ENCODE assay signal across 13 cellular contexts in the genomic region with DNA sequence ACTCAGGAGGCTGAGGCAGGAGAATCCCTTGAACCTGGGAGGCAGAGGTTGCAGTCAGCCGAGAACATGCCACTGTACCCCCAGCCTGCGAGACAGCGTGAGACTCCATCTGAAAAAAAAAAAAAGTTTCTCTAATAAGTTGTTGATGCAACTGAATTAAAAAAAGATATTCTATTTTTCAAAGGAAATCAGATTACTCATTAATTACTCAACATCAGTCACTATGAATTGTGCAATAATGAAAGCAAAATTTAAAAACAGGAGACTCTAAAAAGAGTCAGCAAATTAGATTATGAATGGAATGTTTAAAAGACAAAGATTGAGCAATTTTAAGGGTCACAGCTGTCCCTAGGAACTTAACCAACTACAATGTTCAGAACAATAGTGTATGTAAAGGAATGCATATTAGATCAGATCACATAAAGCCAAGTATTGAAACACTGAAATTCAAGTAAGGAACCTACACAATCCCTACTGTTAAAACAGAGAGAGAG.
DNase-seq lines count a peak whose midpoint lies in the region; ATAC-seq, FAIRE-seq and TF ChIP-seq lines count a peak whose summit lies in the region.
"Had no signal": no experiment of that assay in that cellular context is flagged by ENCODE, and none has a peak within 500 bp of the region (broad histone marks: within the 10 kb centered on the region; RNA-seq: fewer than 3 reads in every experiment).

No MANE protein-coding gene starts in this region.

- CTCF ChIA-PET in HepG2 (lab: Yijun Ruan, JAX; ENCODE audit: low intra/inter-chr PET ratio, low total read pairs) = no interaction called here

- 61% methylated on average over 3 of the region's 3 CpGs for WGBS in HepG2 (ENCODE audit: low lambda C conversion rate)

- TF ChIP-seq EP300 in HepG2 (IDR thresholded peaks at IDR 0.05; ENCODE audit: low read depth in 2 of 2, low read length in 2 of 2) (no peak), HepG2 (CRISPR knock-in tag; IDR thresholded peaks at IDR 0.05; ENCODE audit: borderline replicate concordance) (no peak)

- TF ChIP-seq POLR2A in NB4 (IDR thresholded peaks at IDR 0.05; ENCODE audit: extremely low read depth, insufficient read length) (no peak), HepG2 (IDR thresholded peaks at IDR 0.05; ENCODE audit: insufficient read depth in 1 of 2, low read depth in 2 of 2, low read length in 2 of 2) (no peak)

- peaks cover 37% of the 10 kb centered on the region for H3K4me1 Mint-ChIP-seq in CD14-positive monocyte
- H3K4me1 Mint-ChIP-seq: central memory CD8-positive, alpha-beta T cell had no signal

- no peak overlapping the region for H3K4me2 ChIP-seq in HepG2 (ENCODE audit: low read depth, low read length)

- ATAC-seq in HepG2 (no peak), HG02610 (IDR thresholded peaks at IDR 0.05; ENCODE audit: unreplicated experiment) (no peak), GM21825 (IDR thresholded peaks at IDR 0.05; ENCODE audit: unreplicated experiment) (no peak)

- intact Hi-C loops in CD14-positive monocyte (cut with micrococcal nuclease) = loop anchor here in 1 of 2 donors (10.0 kb wide), 1 partner anchor 60 kb away; the partner anchor contains the start of gene SLC4A7
- intact Hi-C loops in HepG2 (cut with micrococcal nuclease; ENCODE audit: unreplicated experiment) = no loop called here

- peak overlapping the region; percentile 85 to 97 (median 93) for H3K27ac Mint-ChIP-seq in CD14-positive monocyte

- peaks cover 0 to 3% (median 2%) of the 10 kb centered on the region in 3 donors for H3K27me3 Mint-ChIP-seq in CD14-positive monocyte (ENCODE audit: low read depth in 3 of 3)

- H3K9me3 Mint-ChIP-seq in CD14-positive monocyte = no peaks in the 10 kb centered on the region
- H3K9me3 Mint-ChIP-seq: central memory CD8-positive, alpha-beta T cell had no signal

- H3K27ac ChIP-seq in HepG2 (ENCODE audit: extremely low read length, insufficient read depth, low read length) = no peak overlapping the region

- no peaks in the 10 kb centered on the region for H3K27me3 ChIP-seq in HepG2 (ENCODE audit: control insufficient read depth in 1 of 2, insufficient read depth in 2 of 2, low read length in 2 of 2)

- H3K4me3 ChIP-seq in NB4 (ENCODE audit: low read depth, low read length) (no peak overlapping the region), HepG2 (replicated peaks in 1 of 3; ENCODE audit: insufficient read depth in 1 of 3, low read depth in 2 of 3, low read length in 3 of 3) (no peak overlapping the region)

- H3K4me3 Mint-ChIP-seq in CD14-positive monocyte = peak overlapping the region; percentile 57 to 64
- H3K4me3 Mint-ChIP-seq: central memory CD8-positive, alpha-beta T cell had no signal

- H4K20me1 ChIP-seq in HepG2 (ENCODE audit: insufficient read depth, low read length) = no peaks in the 10 kb centered on the region

- H3K9me3 ChIP-seq in HepG2 (ENCODE audit: low read length) = no peaks in the 10 kb centered on the region

- no peaks in the 10 kb centered on the region for H3K36me3 ChIP-seq in HepG2 (replicated peaks in 1 of 2; ENCODE audit: control insufficient read depth in 1 of 2, insufficient read depth in 2 of 2, low read length in 2 of 2)

- H3K4me1 ChIP-seq in HepG2 (ENCODE audit: insufficient read depth, low read length) = no peaks in the 10 kb centered on the region

- FAIRE-seq in HepG2 (lab: Jason Lieb, UNC) = no peak

- H3K9ac ChIP-seq in HepG2 (ENCODE audit: insufficient read depth, low read depth, low read length) = no peak overlapping the region

- no peak for DNase-seq in CD14-positive monocyte (ENCODE audit: low spot score)
- peak; percentile 12 for DNase-seq in NB4 (ENCODE audit: low read depth)
- peak; percentile 58 for DNase-seq in dermis blood vessel endothelial cell
- DNase-seq in HepG2 (ENCODE audit: low spot score) = no peak
- no peak for DNase-seq in globus pallidus (ENCODE audit: low spot score)
- no peak for DNase-seq in T-helper 2 cell
- DNase-seq: activated CD8-positive, alpha-beta memory T cell treated with anti-CD3 and anti-CD28 coated beads for 24 hours; H7; NCI-H2081 treated with DMSO at 0.1 percent for 48 hours; stimulated activated CD8-positive, alpha-beta memory T cell treated with anti-CD3 and anti-CD28 coated beads, Interleukin-4, amount 100 ng/mL, for 48 hours had no signal

- TF ChIP-seq CTCF in CD14-positive monocyte (IDR thresholded peaks at IDR 0.05) (no peak), NB4 (IDR thresholded peaks at IDR 0.05; ENCODE audit: low read depth, low read length) (no peak), HepG2 (CRISPR knock-in tag; IDR thresholded peaks at IDR 0.05) (no peak)

- H2AFZ ChIP-seq in HepG2 (ENCODE audit: low read length) = no peak overlapping the region

- no peak for TF ChIP-seq RAD21 in HepG2 (CRISPR knock-in tag; IDR thresholded peaks at IDR 0.05)

- no peaks in the 10 kb centered on the region for H3K36me3 Mint-ChIP-seq in CD14-positive monocyte

- POLR2A ChIA-PET in HepG2 (lab: Yijun Ruan, JAX) = no interaction called here

- in situ Hi-C loops in HepG2 (cut with HindIII; ENCODE audit: extremely low pct_ligation_motif_present, low pct_unique_long_range_greater_than_20kb) = no loop called here

- no peaks in the 10 kb centered on the region for H3K79me2 ChIP-seq in HepG2 (ENCODE audit: insufficient read depth, low read length)

- no TSS peak for BruUV-seq in HepG2 (replicated peaks; lab: Mats Ljungman, UMichigan)

TF ChIP-seq in HepG2, 621 proteins besides CTCF, POLR2A, EP300 and RAD21 (continues in another document):
- TF ChIP-seq RBM22 (optimal IDR thresholded peaks at IDR 0.05; ENCODE audit: low read length) (no peak), ZNF557 (CRISPR knock-in tag; IDR thresholded peaks at IDR 0.05) (no peak), ZNF256 (CRISPR knock-in tag; conservative IDR thresholded peaks at IDR 0.05) (no peak), CEBPG (CRISPR knock-in tag; IDR thresholded peaks at IDR 0.05) (peak; percentile 49), CEBPB (IDR thresholded peaks at IDR 0.05; ENCODE audit: borderline replicate concordance, low read depth, low read length) (peak; percentile 63; the same call in 1 of the 2 replicates), ZNF788 (CRISPR knock-in tag; IDR thresholded peaks at IDR 0.05; ENCODE audit: borderline replicate concordance) (no peak), ZFP36 (IDR thresholded peaks at IDR 0.05; ENCODE audit: borderline replicate concordance, low read depth, low read length, partially characterized antibody) (no peak), HES4 (CRISPR knock-in tag; IDR thresholded peaks at IDR 0.05; ENCODE audit: borderline replicate concordance) (no peak), ZNF124 (CRISPR knock-in tag; IDR thresholded peaks at IDR 0.05) (no peak), CHD2 (IDR thresholded peaks at IDR 0.05; ENCODE audit: low read depth, low read length) (no peak), PBX2 (CRISPR knock-in tag; IDR thresholded peaks at IDR 0.05) (no peak), MIER2 (CRISPR knock-in tag; IDR thresholded peaks at IDR 0.05) (no peak)
- TF ChIP-seq, protein P1, sequence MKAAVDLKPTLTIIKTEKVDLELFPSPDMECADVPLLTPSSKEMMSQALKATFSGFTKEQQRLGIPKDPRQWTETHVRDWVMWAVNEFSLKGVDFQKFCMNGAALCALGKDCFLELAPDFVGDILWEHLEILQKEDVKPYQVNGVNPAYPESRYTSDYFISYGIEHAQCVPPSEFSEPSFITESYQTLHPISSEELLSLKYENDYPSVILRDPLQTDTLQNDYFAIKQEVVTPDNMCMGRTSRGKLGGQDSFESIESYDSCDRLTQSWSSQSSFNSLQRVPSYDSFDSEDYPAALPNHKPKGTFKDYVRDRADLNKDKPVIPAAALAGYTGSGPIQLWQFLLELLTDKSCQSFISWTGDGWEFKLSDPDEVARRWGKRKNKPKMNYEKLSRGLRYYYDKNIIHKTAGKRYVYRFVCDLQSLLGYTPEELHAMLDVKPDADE (CRISPR knock-in tag; IDR thresholded peaks at IDR 0.05) = no peak
- TF ChIP-seq, protein P2, sequence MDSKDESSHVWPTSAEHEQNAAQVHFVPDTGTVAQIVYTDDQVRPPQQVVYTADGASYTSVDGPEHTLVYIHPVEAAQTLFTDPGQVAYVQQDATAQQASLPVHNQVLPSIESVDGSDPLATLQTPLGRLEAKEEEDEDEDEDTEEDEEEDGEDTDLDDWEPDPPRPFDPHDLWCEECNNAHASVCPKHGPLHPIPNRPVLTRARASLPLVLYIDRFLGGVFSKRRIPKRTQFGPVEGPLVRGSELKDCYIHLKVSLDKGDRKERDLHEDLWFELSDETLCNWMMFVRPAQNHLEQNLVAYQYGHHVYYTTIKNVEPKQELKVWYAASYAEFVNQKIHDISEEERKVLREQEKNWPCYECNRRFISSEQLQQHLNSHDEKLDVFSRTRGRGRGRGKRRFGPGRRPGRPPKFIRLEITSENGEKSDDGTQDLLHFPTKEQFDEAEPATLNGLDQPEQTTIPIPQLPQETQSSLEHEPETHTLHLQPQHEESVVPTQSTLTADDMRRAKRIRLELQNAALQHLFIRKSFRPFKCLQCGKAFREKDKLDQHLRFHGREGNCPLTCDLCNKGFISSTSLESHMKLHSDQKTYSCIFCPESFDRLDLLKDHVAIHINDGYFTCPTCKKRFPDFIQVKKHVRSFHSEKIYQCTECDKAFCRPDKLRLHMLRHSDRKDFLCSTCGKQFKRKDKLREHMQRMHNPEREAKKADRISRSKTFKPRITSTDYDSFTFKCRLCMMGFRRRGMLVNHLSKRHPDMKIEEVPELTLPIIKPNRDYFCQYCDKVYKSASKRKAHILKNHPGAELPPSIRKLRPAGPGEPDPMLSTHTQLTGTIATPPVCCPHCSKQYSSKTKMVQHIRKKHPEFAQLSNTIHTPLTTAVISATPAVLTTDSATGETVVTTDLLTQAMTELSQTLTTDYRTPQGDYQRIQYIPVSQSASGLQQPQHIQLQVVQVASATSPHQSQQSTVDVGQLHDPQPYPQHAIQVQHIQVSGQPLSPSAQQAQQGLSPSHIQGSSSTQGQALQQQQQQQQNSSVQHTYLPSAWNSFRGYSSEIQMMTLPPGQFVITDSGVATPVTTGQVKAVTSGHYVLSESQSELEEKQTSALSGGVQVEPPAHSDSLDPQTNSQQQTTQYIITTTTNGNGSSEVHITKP (CRISPR knock-in tag; IDR thresholded peaks at IDR 0.05; ENCODE audit: low read depth) = no peak

Comparison
In these comparisons a context has a peak if more than half of its experiments do, and no peak if none do; other contexts are left out.
1. DNase-seq: peak in NB4 (single experiment) and dermis blood vessel endothelial cell (single experiment); none in CD14-positive monocyte (single experiment), HepG2 (single experiment), globus pallidus (single experiment) and T-helper 2 cell (0 of 5).